Comparison of ENCODE assay signal across 12 cellular contexts in genomic region chr2:217942731-217943335, GRCh38. TPM values are rescaled to one million over a fixed set of nuclear protein-coding genes. Genes with fewer than 3 reads are reported as not detected.
A peak's percentile ranks its signal among the peaks of the same experiment; 100 is the strongest.
DNase-seq lines count a peak whose midpoint lies in the region; ATAC-seq and TF ChIP-seq lines count a peak whose summit lies in the region.
"Had no signal": no experiment of that assay in that cellular context is flagged by ENCODE, and none has a peak within 500 bp of the region (broad histone marks: within the 10 kb centered on the region; RNA-seq: fewer than 3 reads in every experiment).

No MANE protein-coding gene starts in this region.

- peaks cover 24 to 35% of the 10 kb centered on the region in 2 donors for H3K27me3 Mint-ChIP-seq in natural killer cell (ENCODE audit: low read depth in 2 of 2)

- CTCF ChIA-PET in AG04449 (lab: Yijun Ruan, JAX), result interaction anchor here (0.7 to 3.4 kb wide), 11 partner anchors 9 to 157 kb away, joined by 3 to 15 read pairs (median 3); no protein-coding TSS in a partner anchor

- H3K4me1 Mint-ChIP-seq in stimulated activated effector memory CD8-positive, alpha-beta T cell treated with anti-CD3 and anti-CD28 coated beads, Interleukin-12 subunit alpha, Interleukin-12 subunit beta, amount 100 ng/mL, for 72 hours, result no peaks in the 10 kb centered on the region
- H3K4me1 Mint-ChIP-seq in natural killer cell, result no peaks in the 10 kb centered on the region
- H3K4me1 Mint-ChIP-seq: CD4-positive, CD25-positive, alpha-beta regulatory T cell had no signal

- H3K9me3 ChIP-seq in adrenal gland (replicated peaks in 1 of 3) (no peaks in the 10 kb centered on the region), right cardiac atrium (ENCODE audit: control insufficient read depth, low read length) (no peaks in the 10 kb centered on the region)

- H3K4me1 ChIP-seq in adrenal gland (replicated peaks in 1 of 2) (peaks cover 48 to 79% of the 10 kb centered on the region in 2 donors), right cardiac atrium (ENCODE audit: control insufficient read depth, insufficient read depth, low read length) (peaks cover 24% of the 10 kb centered on the region), foreskin keratinocyte (no peaks in the 10 kb centered on the region)

- ATAC-seq in right cardiac atrium (peak; percentile 0 to 3), natural killer cell (no peak), foreskin keratinocyte (no peak)
- ATAC-seq in stimulated activated effector memory CD8-positive, alpha-beta T cell treated with anti-CD3 and anti-CD28 coated beads, Interleukin-12 subunit alpha, Interleukin-12 subunit beta, amount 100 ng/mL, for 72 hours, result no peak
- ATAC-seq: T-helper 17 cell had no signal

- H3K27ac ChIP-seq in adrenal gland, result peak overlapping the region; percentile 35 to 98 (median 75)
- peak overlapping the region; percentile 90 for H3K27ac ChIP-seq in right cardiac atrium (ENCODE audit: low read length)
- H3K27ac ChIP-seq in foreskin keratinocyte, result no peak overlapping the region
- H3K27ac ChIP-seq: HL-60 had no signal

- POLR2A ChIA-PET in AG04449 (lab: Yijun Ruan, JAX), result interaction anchor here (1.0 to 4.0 kb wide), 9 partner anchors 8 to 29 kb away, joined by 3 to 36 read pairs (median 5); no protein-coding TSS in a partner anchor

- intact Hi-C loops in adrenal gland (cut with DNase I), result no loop called here
- intact Hi-C loops in right cardiac atrium (cut with DNase I), result loop anchor here in 3 of 4 donors (5.0 kb wide), 4 partner anchors 34 to 51 kb away; no protein-coding TSS in a partner anchor
- intact Hi-C loops in posterior cingulate gyrus (cut with DNase I), result loop anchor here (5.0 kb wide), 1 partner anchor 41 kb away; no protein-coding TSS in a partner anchor
- intact Hi-C loops in natural killer cell (cut with micrococcal nuclease), result no loop called here

- H3K27ac Mint-ChIP-seq in stimulated activated effector memory CD8-positive, alpha-beta T cell treated with anti-CD3 and anti-CD28 coated beads, Interleukin-12 subunit alpha, Interleukin-12 subunit beta, amount 100 ng/mL, for 72 hours, result no peak overlapping the region
- no peak overlapping the region for H3K27ac Mint-ChIP-seq in natural killer cell
- H3K27ac Mint-ChIP-seq: T-helper 17 cell had no signal

- 14 to 26% (median 19%) methylated on average over 3 of the region's 3 CpGs for WGBS in adrenal gland, 4 donors
- 9% methylated on average over 3 of the region's 3 CpGs for WGBS in right cardiac atrium

- no peak for DNase-seq in AG04449 (ENCODE audit: low read depth, low spot score)
- DNase-seq in adrenal gland, result peak in 2 of 7 donors; percentile 40 to 42
- DNase-seq in right cardiac atrium, result no peak
- peak in 9 of 10 donors; percentile 48 to 94 (median 69) for DNase-seq in posterior cingulate gyrus
- no peak for DNase-seq in stimulated activated effector memory CD8-positive, alpha-beta T cell treated with anti-CD3 and anti-CD28 coated beads, Interleukin-12 subunit alpha, Interleukin-12 subunit beta, amount 100 ng/mL, for 72 hours (ENCODE audit: low spot score in 2 of 2)
- DNase-seq in natural killer cell, result no peak
- no peak for DNase-seq in foreskin keratinocyte
- no peak for DNase-seq in NCI-H2196 treated with DMSO at 0.1 percent for 48 hours (lab: John Stamatoyannopoulos, UW; ENCODE audit: unreplicated experiment)
- DNase-seq: stimulated activated CD4-positive, alpha-beta T cell treated with anti-CD3 and anti-CD28 coated beads, Interleukin-12 subunit alpha, Interleukin-12 subunit beta, amount 100 ng/mL, for 4 hours; T-helper 17 cell had no signal

- no peaks in the 10 kb centered on the region for H3K36me3 Mint-ChIP-seq in stimulated activated effector memory CD8-positive, alpha-beta T cell treated with anti-CD3 and anti-CD28 coated beads, Interleukin-12 subunit alpha, Interleukin-12 subunit beta, amount 100 ng/mL, for 72 hours
- no peaks in the 10 kb centered on the region for H3K36me3 Mint-ChIP-seq in natural killer cell
- H3K36me3 Mint-ChIP-seq: CD4-positive, CD25-positive, alpha-beta regulatory T cell had no signal

- no peak overlapping the region for H3K4me3 Mint-ChIP-seq in stimulated activated effector memory CD8-positive, alpha-beta T cell treated with anti-CD3 and anti-CD28 coated beads, Interleukin-12 subunit alpha, Interleukin-12 subunit beta, amount 100 ng/mL, for 72 hours
- no peak overlapping the region for H3K4me3 Mint-ChIP-seq in natural killer cell
- H3K4me3 Mint-ChIP-seq: CD4-positive, CD25-positive, alpha-beta regulatory T cell; T-helper 17 cell had no signal

- H3K27me3 ChIP-seq in adrenal gland (no peaks in the 10 kb centered on the region), right cardiac atrium (ENCODE audit: control insufficient read depth, insufficient read depth) (no peaks in the 10 kb centered on the region), foreskin keratinocyte (peaks cover 33% of the 10 kb centered on the region)

- peak overlapping the region; percentile 89 for H3K4me3 ChIP-seq in AG04449 (ENCODE audit: low read depth, low read length)
- peak overlapping the region; percentile 11 to 56 (median 30) for H3K4me3 ChIP-seq in adrenal gland
- peak overlapping the region; percentile 79 for H3K4me3 ChIP-seq in right cardiac atrium (ENCODE audit: low read length)

- no peaks in the 10 kb centered on the region for H3K36me3 ChIP-seq in adrenal gland (replicated peaks in 1 of 2)

- TF ChIP-seq CTCF in AG04449 (IDR thresholded peaks at IDR 0.05; ENCODE audit: insufficient read depth, low read length, missing control alignments) (no peak), adrenal gland (IDR thresholded peaks at IDR 0.05) (no peak), natural killer cell (IDR thresholded peaks at IDR 0.05) (no peak), foreskin keratinocyte (conservative IDR thresholded peaks at IDR 0.05) (no peak)

- no peaks in the 10 kb centered on the region for H3K9me3 Mint-ChIP-seq in stimulated activated effector memory CD8-positive, alpha-beta T cell treated with anti-CD3 and anti-CD28 coated beads, Interleukin-12 subunit alpha, Interleukin-12 subunit beta, amount 100 ng/mL, for 72 hours
- H3K9me3 Mint-ChIP-seq in natural killer cell, result no peaks in the 10 kb centered on the region

- no peak for TF ChIP-seq POLR2A in adrenal gland (IDR thresholded peaks at IDR 0.05)

RNA-seq across cellular contexts. Expression of gene TNS1, which starts 60.0 kb away (rescaled TPM):
- total RNA-seq in adrenal gland (100 to 1,000 TPM; 238 to 341 (median 304) TPM), right cardiac atrium (100 to 1,000 TPM; 442 to 647 (median 536) TPM), natural killer cell (1 to 10 TPM; 1.1 to 3.0 (median 2.1) TPM), foreskin keratinocyte (1.8 and 4.3 TPM in 2 replicates)
- polyA plus RNA-seq in adrenal gland (100 to 1,000 TPM in 2 of 3 donors, 10 to 100 TPM in 1; 46.7 to 123 (median 122) TPM), right cardiac atrium (243 TPM), foreskin keratinocyte (0.69 and 0.78 TPM in 2 replicates)
- polyA plus RNA-seq: CD4-positive, CD25-positive, alpha-beta regulatory T cell had no signal

Comparison
In these comparisons a context has a peak if more than half of its experiments do, and no peak if none do; other contexts are left out.
1. DNase-seq: peak in posterior cingulate gyrus (9 of 10); none in AG04449 (single experiment), right cardiac atrium (0 of 3), stimulated activated effector memory CD8-positive, alpha-beta T cell treated with anti-CD3 and anti-CD28 coated beads, Interleukin-12 subunit alpha, Interleukin-12 subunit beta, amount 100 ng/mL, for 72 hours (0 of 2), natural killer cell (single experiment), foreskin keratinocyte (0 of 2) and NCI-H2196 treated with DMSO at 0.1 percent for 48 hours (single experiment).
2. H3K4me3 ChIP-seq: peak in every context shown above with its lines; median percentile 89 in AG04449; 79 in right cardiac atrium; 30 in adrenal gland.
3. ATAC-seq: peak in right cardiac atrium (2 of 2); none in stimulated activated effector memory CD8-positive, alpha-beta T cell treated with anti-CD3 and anti-CD28 coated beads, Interleukin-12 subunit alpha, Interleukin-12 subunit beta, amount 100 ng/mL, for 72 hours (single experiment), natural killer cell (0 of 3) and foreskin keratinocyte (single experiment).
4. RNA of gene TNS1, which starts 60.0 kb away (total RNA-seq): 442 to 647 TPM in right cardiac atrium and 238 to 341 TPM in adrenal gland; 1.1 to 3.0 TPM in natural killer cell and 1.8 to 4.3 TPM in foreskin keratinocyte; every median in the first group is over 10 times any median in the second.
5. intact Hi-C loops: an anchor here in right cardiac atrium (5.0 kb wide) and posterior cingulate gyrus (5.0 kb wide); none called in adrenal gland and natural killer cell.